In genomic region chr12:93573552-93574223, GRCh38 we compare ENCODE assay signal across 8 cellular contexts. TPM values are rescaled to one million over a fixed set of nuclear protein-coding genes. Genes with fewer than 3 reads are reported as not detected.
DNase-seq lines count a peak whose midpoint lies in the region; ATAC-seq and TF ChIP-seq lines count a peak whose summit lies in the region.

No MANE protein-coding gene starts in this region.

- DNase-seq in stimulated activated CD4-positive, alpha-beta T cell treated with anti-CD3 and anti-CD28 coated beads, Interleukin-12 subunit alpha, Interleukin-12 subunit beta, amount 100 ng/mL, for 4 hours: peak; percentile 30
- DNase-seq in stimulated activated CD4-positive, alpha-beta T cell treated with anti-CD3 and anti-CD28 coated beads, Interleukin-2, amount 100 ng/mL, for 48 hours: no peak
- DNase-seq in astrocyte of the spinal cord (ENCODE audit: low read depth, low spot score) (peak; percentile 40), lower leg skin (ENCODE audit: low spot score in 2 of 2) (no peak), DMS 273 treated with DMSO at 0.1 percent for 48 hours (lab: John Stamatoyannopoulos, UW) (no peak), NCI-H345 treated with DMSO at 0.1 percent for 48 hours (lab: John Stamatoyannopoulos, UW; ENCODE audit: unreplicated experiment) (no peak)

- no peak for TF ChIP-seq POLR2A in lower leg skin (IDR thresholded peaks at IDR 0.05)

- H3K27ac ChIP-seq in thymus (ENCODE audit: low read depth): no peak overlapping the region

- H3K4me3 ChIP-seq in astrocyte of the spinal cord (ENCODE audit: low read depth, low read length) (peak overlapping the region; percentile 64), lower leg skin (ENCODE audit: low read depth, poor library complexity, severe bottlenecking) (peak overlapping the region; percentile 45), thymus (ENCODE audit: low read length) (peak overlapping the region; percentile 25)

- WGBS in lower leg skin, 2 donors: 6 to 8% methylated on average over 21 of the region's 21 CpGs
- WGBS in thymus: 5% methylated on average over 21 of the region's 21 CpGs

- TF ChIP-seq CTCF in astrocyte of the spinal cord (IDR thresholded peaks at IDR 0.05; ENCODE audit: low read depth, low read length) (no peak), lower leg skin (IDR thresholded peaks at IDR 0.05) (no peak)

- H3K9me3 ChIP-seq in thymus (ENCODE audit: control insufficient read depth): peaks cover 2% of the 10 kb centered on the region

- in situ Hi-C loops in astrocyte of the spinal cord (cut with HindIII; ENCODE audit: low sequenced_read_pairs): no loop called here

- intact Hi-C loops in lower leg skin (cut with DNase I; ENCODE audit: low total_unique reads): loop anchor here (5.0 kb wide), 1 partner anchor 529 kb away; no protein-coding TSS in a partner anchor

- H3K4me1 ChIP-seq in thymus (ENCODE audit: control insufficient read depth, insufficient read depth, low read length): peaks cover 15% of the 10 kb centered on the region

- H3K36me3 ChIP-seq in thymus (ENCODE audit: control insufficient read depth, insufficient read depth): no peaks in the 10 kb centered on the region

- H3K27me3 ChIP-seq in thymus (ENCODE audit: control insufficient read depth, insufficient read depth): peaks cover 55% of the 10 kb centered on the region

- ATAC-seq in HG02970 (IDR thresholded peaks at IDR 0.05; ENCODE audit: low FRiP score, unreplicated experiment): no peak

RNA-seq across cellular contexts. Expression of gene SOCS2, which starts 1.2 kb away (rescaled TPM):
- total RNA-seq in lower leg skin: 10 to 100 TPM in 2 of 4 donors, 1 to 10 TPM in 2; 4.2 to 14.2 (median 9.2) TPM
- polyA plus RNA-seq in thymus: 48.8 TPM

Comparison
In these comparisons a context has a peak if more than half of its experiments do, and no peak if none do; other contexts are left out.
1. DNase-seq: peak in stimulated activated CD4-positive, alpha-beta T cell treated with anti-CD3 and anti-CD28 coated beads, Interleukin-12 subunit alpha, Interleukin-12 subunit beta, amount 100 ng/mL, for 4 hours (single experiment) and astrocyte of the spinal cord (single experiment); none in stimulated activated CD4-positive, alpha-beta T cell treated with anti-CD3 and anti-CD28 coated beads, Interleukin-2, amount 100 ng/mL, for 48 hours (0 of 2), lower leg skin (0 of 2), DMS 273 treated with DMSO at 0.1 percent for 48 hours (single experiment) and NCI-H345 treated with DMSO at 0.1 percent for 48 hours (single experiment).
2. Peak in every context shown above with its lines, with median percentiles within 50 percentile points of each other: H3K4me3 ChIP-seq.